21 cellular contexts compared by ENCODE assay signal in the genomic region with DNA sequence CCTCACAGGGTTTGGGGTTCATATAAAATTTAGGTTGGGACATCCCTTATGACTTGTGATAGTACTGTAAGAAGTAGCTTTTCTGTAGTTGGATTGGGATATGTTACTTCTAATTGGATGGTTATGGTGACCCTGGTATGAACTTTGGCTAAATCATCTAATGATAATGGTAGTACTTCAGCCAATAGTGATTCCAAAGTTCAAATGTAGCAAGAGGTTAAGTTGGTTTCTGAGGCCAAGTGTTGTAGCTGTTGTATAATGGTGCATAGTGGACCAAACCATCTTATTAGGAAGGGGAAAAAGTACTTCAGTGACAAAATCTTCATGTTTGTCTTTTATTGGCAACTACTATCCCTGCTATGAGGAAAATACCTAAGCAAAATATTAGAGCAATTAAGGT.
DNase-seq lines count a peak whose midpoint lies in the region; ATAC-seq, FAIRE-seq and TF ChIP-seq lines count a peak whose summit lies in the region.
"Had no signal": no experiment of that assay in that cellular context is flagged by ENCODE, and none has a peak within 500 bp of the region (broad histone marks: within the 10 kb centered on the region; RNA-seq: fewer than 3 reads in every experiment).

No MANE protein-coding gene starts in this region.

- no peaks in the 10 kb centered on the region for H3K4me1 ChIP-seq in breast epithelium
- no peaks in the 10 kb centered on the region for H3K4me1 ChIP-seq in small intestine (ENCODE audit: control insufficient read depth in 2 of 2, insufficient read depth in 1 of 2, low read depth in 1 of 2, low read length in 1 of 2)
- H3K4me1 ChIP-seq: A549; BLaER1 treated with 17β-estradiol and CSF1 and Interleukin-3, amounts not matched to agents 10 nM and 100 nM; Caco-2 had no signal

- H3K27ac ChIP-seq in breast epithelium (no peak overlapping the region), small intestine (ENCODE audit: low read depth in 1 of 2, low read length in 1 of 2) (no peak overlapping the region)
- H3K27ac ChIP-seq: 22Rv1; A549; BLaER1 treated with 17β-estradiol and CSF1 and Interleukin-3, amounts not matched to agents 10 nM and 100 nM; C4-2B had no signal

- peaks cover 52 to 63% of the 10 kb centered on the region in 2 donors for H3K9me3 ChIP-seq in breast epithelium
- H3K9me3 ChIP-seq in small intestine (ENCODE audit: control insufficient read depth, low read depth), result peaks cover 4% of the 10 kb centered on the region

- FAIRE-seq in small intestine (lab: Jason Lieb, UNC), result no peak
- FAIRE-seq: A549, D721Med, G401.6, GM12891, GM19239 had no signal

- H3K4me3 ChIP-seq in breast epithelium (no peak overlapping the region), small intestine (ENCODE audit: low read depth in 1 of 2, low read length in 2 of 2) (no peak overlapping the region)
- H3K4me3 ChIP-seq: A549; BLaER1 treated with 17β-estradiol and CSF1 and Interleukin-3, amounts not matched to agents 10 nM and 100 nM had no signal

- H3K4me3 Mint-ChIP-seq in MCF 10A (ENCODE audit: unreplicated experiment), result no peak overlapping the region
- H3K4me3 Mint-ChIP-seq: B cell; CD4-positive, alpha-beta T cell; CD8-positive, alpha-beta T cell had no signal

- H3K27me3 ChIP-seq in breast epithelium (no peaks in the 10 kb centered on the region), small intestine (ENCODE audit: control insufficient read depth in 2 of 2, insufficient read depth in 2 of 2, low read length in 2 of 2) (no peaks in the 10 kb centered on the region)
- H3K27me3 ChIP-seq: BLaER1 treated with 17β-estradiol and CSF1 and Interleukin-3, amounts not matched to agents 10 nM and 100 nM had no signal

- intact Hi-C loops in MCF 10A (cut with micrococcal nuclease) (no loop called here), breast epithelium (cut with DNase I; ENCODE audit: low total_unique reads) (no loop called here)

- TF ChIP-seq CTCF in MCF 10A (IDR thresholded peaks at IDR 0.05; ENCODE audit: unreplicated experiment), result no peak
- no peak for TF ChIP-seq CTCF in breast epithelium (IDR thresholded peaks at IDR 0.05)

- H3K9me3 Mint-ChIP-seq in MCF 10A (ENCODE audit: unreplicated experiment), result peaks cover 14% of the 10 kb centered on the region

- CTCF ChIA-PET in MCF 10A (lab: Yijun Ruan, JAX), result interaction anchor here (0.7 to 0.9 kb wide), 2 partner anchors 44 to 718 kb away, joined by 3 read pairs; no protein-coding TSS in a partner anchor

- BruUV-seq in MCF 10A (replicated peaks; lab: Mats Ljungman, UMichigan), result no TSS peak

- TF ChIP-seq POLR2A in breast epithelium (IDR thresholded peaks at IDR 0.05), result no peak

- no peaks in the 10 kb centered on the region for H3K4me1 Mint-ChIP-seq in MCF 10A (ENCODE audit: insufficient read depth, unreplicated experiment)
- H3K4me1 Mint-ChIP-seq: B cell had no signal

- no peaks in the 10 kb centered on the region for H3K36me3 Mint-ChIP-seq in MCF 10A (ENCODE audit: insufficient read depth, unreplicated experiment)

- ATAC-seq in left lobe of liver (peak; percentile 36), HG03571 (IDR thresholded peaks at IDR 0.05; ENCODE audit: unreplicated experiment) (no peak)
- ATAC-seq: A549; CD8-positive, alpha-beta T cell had no signal

- H3K36me3 ChIP-seq in breast epithelium (no peaks in the 10 kb centered on the region), small intestine (ENCODE audit: control insufficient read depth in 2 of 2, insufficient read depth in 2 of 2, low read length in 2 of 2) (no peaks in the 10 kb centered on the region)

- DNase-seq in MCF 10A (ENCODE audit: unreplicated experiment) (no peak), breast epithelium (ENCODE audit: low spot score in 2 of 2) (no peak), left lobe of liver (ENCODE audit: low spot score) (no peak), small intestine (peak; percentile 5)
- DNase-seq: AML-193; Caco-2; Calu3; CD4-positive, alpha-beta T cell; CD8-positive, alpha-beta T cell; DMS79 treated with DMSO at 0.1 percent for 48 hours; GF-D8 had no signal

- POLR2A ChIA-PET in MCF 10A (lab: Yijun Ruan, JAX), result no interaction called here

- no peaks in the 10 kb centered on the region for H3K27me3 Mint-ChIP-seq in MCF 10A (ENCODE audit: insufficient read depth, unreplicated experiment)
- H3K27me3 Mint-ChIP-seq: B cell; CD4-positive, alpha-beta T cell had no signal

- H3K27ac Mint-ChIP-seq in MCF 10A (ENCODE audit: low read depth, unreplicated experiment), result peak overlapping the region; percentile 57
- H3K27ac Mint-ChIP-seq: B cell; CD4-positive, alpha-beta T cell; CD8-positive, alpha-beta T cell had no signal
